Comparison of ENCODE assay signal across 8 cellular contexts in genomic region chr9:114908796-114909448, GRCh38. TPM values are rescaled to one million over a fixed set of nuclear protein-coding genes. Genes with fewer than 3 reads are reported as not detected.
DNase-seq lines count a peak whose midpoint lies in the region; ATAC-seq and TF ChIP-seq lines count a peak whose summit lies in the region.
"Had no signal": no experiment of that assay in that cellular context is flagged by ENCODE, and none has a peak within 500 bp of the region (broad histone marks: within the 10 kb centered on the region; RNA-seq: fewer than 3 reads in every experiment).

No MANE protein-coding gene starts in this region.

- TF ChIP-seq CTCF in osteocyte (IDR thresholded peaks at IDR 0.05), result no peak

- H3K27ac Mint-ChIP-seq in IgD-negative memory B cell (peak overlapping the region in 2 of 3 donors; percentile 53 to 63), osteocyte (ENCODE audit: unreplicated experiment) (no peak overlapping the region)
- H3K27ac Mint-ChIP-seq in activated naive CD4-positive, alpha-beta T cell treated with anti-CD3 and anti-CD28 coated beads, Interleukin-2, amount 50 U/mL, for 24 hours, result peak overlapping the region; percentile 97

- no peaks in the 10 kb centered on the region for H3K9me3 Mint-ChIP-seq in IgD-negative memory B cell
- H3K9me3 Mint-ChIP-seq in activated naive CD4-positive, alpha-beta T cell treated with anti-CD3 and anti-CD28 coated beads, Interleukin-2, amount 50 U/mL, for 24 hours, result no peaks in the 10 kb centered on the region
- no peaks in the 10 kb centered on the region for H3K9me3 Mint-ChIP-seq in osteocyte (ENCODE audit: unreplicated experiment)

- DNase-seq in osteocyte (ENCODE audit: extremely low spot score, unreplicated experiment), result peak; percentile 23
- DNase-seq in foreskin melanocyte, result no peak

- H3K27me3 Mint-ChIP-seq in IgD-negative memory B cell (no peaks in the 10 kb centered on the region), osteocyte (ENCODE audit: unreplicated experiment) (peaks cover 9% of the 10 kb centered on the region)
- H3K27me3 Mint-ChIP-seq in activated naive CD4-positive, alpha-beta T cell treated with anti-CD3 and anti-CD28 coated beads, Interleukin-2, amount 50 U/mL, for 24 hours, result no peaks in the 10 kb centered on the region

- no peaks in the 10 kb centered on the region for H3K36me3 Mint-ChIP-seq in IgD-negative memory B cell
- peaks cover 36% of the 10 kb centered on the region for H3K36me3 Mint-ChIP-seq in activated naive CD4-positive, alpha-beta T cell treated with anti-CD3 and anti-CD28 coated beads, Interleukin-2, amount 50 U/mL, for 24 hours
- no peaks in the 10 kb centered on the region for H3K36me3 Mint-ChIP-seq in osteocyte (ENCODE audit: unreplicated experiment)

- ATAC-seq in GM18867 (IDR thresholded peaks at IDR 0.05; ENCODE audit: unreplicated experiment), result peak; percentile 42
- ATAC-seq in HG02884 (IDR thresholded peaks at IDR 0.05; ENCODE audit: unreplicated experiment), result no peak
- no peak for ATAC-seq in GM18520 (IDR thresholded peaks at IDR 0.05; ENCODE audit: unreplicated experiment)

- peak overlapping the region in 2 of 4 donors; percentile 48 to 83 for H3K4me3 Mint-ChIP-seq in IgD-negative memory B cell
- peak overlapping the region; percentile 79 for H3K4me3 Mint-ChIP-seq in activated naive CD4-positive, alpha-beta T cell treated with anti-CD3 and anti-CD28 coated beads, Interleukin-2, amount 50 U/mL, for 24 hours
- H3K4me3 Mint-ChIP-seq in osteocyte (ENCODE audit: unreplicated experiment), result no peak overlapping the region

- peaks cover 31 to 37% (median 35%) of the 10 kb centered on the region in 3 donors for H3K4me1 Mint-ChIP-seq in IgD-negative memory B cell
- peaks cover 64% of the 10 kb centered on the region for H3K4me1 Mint-ChIP-seq in activated naive CD4-positive, alpha-beta T cell treated with anti-CD3 and anti-CD28 coated beads, Interleukin-2, amount 50 U/mL, for 24 hours
- H3K4me1 Mint-ChIP-seq in osteocyte (ENCODE audit: unreplicated experiment), result peaks cover 23% of the 10 kb centered on the region

RNA-seq across cellular contexts. Expression of gene TNFSF8, which starts 21.5 kb away (rescaled TPM):
- polyA plus RNA-seq in IgD-negative memory B cell, result 3.5 TPM
- not detected in 2 replicates for total RNA-seq in osteocyte
- total RNA-seq: SK-MEL-5 had no signal
